22 cellular contexts compared by ENCODE assay signal in the genomic region with DNA sequence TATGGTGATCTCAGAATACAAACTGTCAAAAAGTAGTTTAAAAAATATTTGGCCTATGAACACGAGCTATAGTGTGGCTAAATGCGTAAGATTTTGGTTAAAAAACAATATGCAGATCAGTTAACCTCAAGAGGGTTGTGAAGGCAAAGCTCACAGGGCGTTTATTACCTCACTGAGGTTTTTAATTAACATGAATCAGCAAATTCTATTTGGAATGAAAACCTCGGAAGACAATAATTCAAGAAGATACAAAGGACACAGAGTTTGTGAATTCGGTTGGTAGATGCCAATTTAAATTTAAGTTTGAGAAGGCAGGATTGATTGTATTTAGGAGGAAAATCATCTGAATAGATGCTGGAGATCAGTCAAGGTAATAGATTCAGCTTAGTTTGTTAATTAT.
DNase-seq lines count a peak whose midpoint lies in the region; ATAC-seq, FAIRE-seq and TF ChIP-seq lines count a peak whose summit lies in the region.
"Had no signal": no experiment of that assay in that cellular context is flagged by ENCODE, and none has a peak within 500 bp of the region (broad histone marks: within the 10 kb centered on the region; RNA-seq: fewer than 3 reads in every experiment).

No MANE protein-coding gene starts in this region.

- ATAC-seq in A549, result no peak
- no peak for ATAC-seq in GM23338
- ATAC-seq: CD8-positive, alpha-beta T cell had no signal

- no peaks in the 10 kb centered on the region for H3K4me1 ChIP-seq in A549
- no peaks in the 10 kb centered on the region for H3K4me1 ChIP-seq in GM23338 (ENCODE audit: insufficient read depth)
- H3K4me1 ChIP-seq in OCI-LY1 (ENCODE audit: insufficient read depth, low read length, severe bottlenecking), result peaks cover 20% of the 10 kb centered on the region
- H3K4me1 ChIP-seq: BLaER1 treated with 17β-estradiol and CSF1 and Interleukin-3, amounts not matched to agents 10 nM and 100 nM; Caco-2 had no signal

- no peaks in the 10 kb centered on the region for H3K27me3 ChIP-seq in GM23338 (ENCODE audit: insufficient read depth)
- no peaks in the 10 kb centered on the region for H3K27me3 ChIP-seq in OCI-LY1 (ENCODE audit: insufficient read depth, low read length)
- H3K27me3 ChIP-seq: BLaER1 treated with 17β-estradiol and CSF1 and Interleukin-3, amounts not matched to agents 10 nM and 100 nM had no signal

- no peak for TF ChIP-seq EP300 in A549 (IDR thresholded peaks at IDR 0.05)

- peaks cover 3% of the 10 kb centered on the region; the same call in 2 of the 3 replicates for H3K36me3 Mint-ChIP-seq in GM23338 (ENCODE audit: low read depth)
- H3K36me3 Mint-ChIP-seq: CD8-positive, alpha-beta T cell had no signal

- 25% methylated on average over 5 of the region's 5 CpGs for WGBS in A549 (ENCODE audit: missing lambda C conversion rate)

- POLR2A ChIA-PET in A549 (lab: Yijun Ruan, JAX), result no interaction called here

- H3K4me3 ChIP-seq in A549 (no peak overlapping the region), GM23338 (no peak overlapping the region), OCI-LY1 (ENCODE audit: low read depth, low read length, poor library complexity, severe bottlenecking) (no peak overlapping the region)
- H3K4me3 ChIP-seq: BLaER1 treated with 17β-estradiol and CSF1 and Interleukin-3, amounts not matched to agents 10 nM and 100 nM had no signal

- no peak overlapping the region for H3K4me3 Mint-ChIP-seq in GM23338
- H3K4me3 Mint-ChIP-seq: B cell; CD4-positive, alpha-beta T cell; CD8-positive, alpha-beta T cell had no signal

- TF ChIP-seq CTCF in A549 (IDR thresholded peaks at IDR 0.05) (no peak), GM23338 (conservative IDR thresholded peaks at IDR 0.05; ENCODE audit: low read depth in 2 of 2) (no peak), OCI-LY1 (IDR thresholded peaks at IDR 0.05; ENCODE audit: low read length) (no peak)

- H3K36me3 ChIP-seq in GM23338 (ENCODE audit: insufficient read depth), result no peaks in the 10 kb centered on the region
- no peaks in the 10 kb centered on the region for H3K36me3 ChIP-seq in OCI-LY1 (ENCODE audit: insufficient read depth, low read length)
- H3K36me3 ChIP-seq: BLaER1 treated with 17β-estradiol and CSF1 and Interleukin-3, amounts not matched to agents 10 nM and 100 nM had no signal

- peaks cover 3% of the 10 kb centered on the region for H3K9me3 Mint-ChIP-seq in GM23338

- TF ChIP-seq POLR2A in A549 (IDR thresholded peaks at IDR 0.05; ENCODE audit: low read length), result no peak

- H3K9me2 ChIP-seq in GM23338 (ENCODE audit: insufficient read depth) (no peaks in the 10 kb centered on the region), OCI-LY1 (ENCODE audit: low read depth, low read length) (no peaks in the 10 kb centered on the region)

- no peak overlapping the region for H3K9ac ChIP-seq in OCI-LY1 (ENCODE audit: low read length)
- H3K9ac ChIP-seq: BLaER1 treated with 17β-estradiol and CSF1 and Interleukin-3, amounts not matched to agents 10 nM and 100 nM had no signal

- FAIRE-seq in A549 (lab: Jason Lieb, UNC), result no peak
- FAIRE-seq: A204.1, D721Med, G401.6, GM12891, GM18507 had no signal

- H3K9me3 ChIP-seq in A549, result no peaks in the 10 kb centered on the region
- no peaks in the 10 kb centered on the region for H3K9me3 ChIP-seq in OCI-LY1 (ENCODE audit: low read length)
- H3K9me3 ChIP-seq: Caco-2 had no signal

- H2AFZ ChIP-seq in GM23338 (no peak overlapping the region), OCI-LY1 (ENCODE audit: low read length) (peak overlapping the region; percentile 84; the same call in 1 of the 2 replicates)

- H3K79me2 ChIP-seq in GM23338 (replicated peaks; ENCODE audit: insufficient read depth), result no peaks in the 10 kb centered on the region
- H3K79me2 ChIP-seq in OCI-LY1 (ENCODE audit: insufficient read depth, low read length), result no peaks in the 10 kb centered on the region

- H3K27me3 Mint-ChIP-seq in GM23338 (ENCODE audit: insufficient read depth, low read depth, poor library complexity), result no peaks in the 10 kb centered on the region
- H3K27me3 Mint-ChIP-seq: B cell; CD4-positive, alpha-beta T cell had no signal

- no peaks in the 10 kb centered on the region for H3K4me1 Mint-ChIP-seq in GM23338
- H3K4me1 Mint-ChIP-seq: B cell had no signal

- H3F3A ChIP-seq in GM23338 (replicated peaks; ENCODE audit: low read depth), result no peaks in the 10 kb centered on the region
- H3F3A ChIP-seq in OCI-LY1 (ENCODE audit: insufficient read depth, low read length), result no peaks in the 10 kb centered on the region

- H3K27ac Mint-ChIP-seq in GM23338, result 0 out of 2 replicates have a peak overlapping the region, but pooled peaks have one; percentile 17
- H3K27ac Mint-ChIP-seq: B cell; CD4-positive, alpha-beta T cell; CD8-positive, alpha-beta T cell had no signal

- CTCF ChIA-PET in A549 (lab: Yijun Ruan, JAX), result no interaction called here

- H3K27ac ChIP-seq in A549, result no peak overlapping the region
- H3K27ac ChIP-seq in GM23338 (ENCODE audit: low read depth), result no peak overlapping the region
- H3K27ac ChIP-seq in OCI-LY1 (ENCODE audit: low read depth, low read length, poor library complexity, severe bottlenecking), result no peak overlapping the region
- H3K27ac ChIP-seq: BLaER1 treated with 17β-estradiol and CSF1 and Interleukin-3, amounts not matched to agents 10 nM and 100 nM; C4-2B had no signal

- H3K4me2 ChIP-seq in A549, result no peak overlapping the region
- no peak overlapping the region for H3K4me2 ChIP-seq in GM23338
- no peak overlapping the region for H3K4me2 ChIP-seq in OCI-LY1 (ENCODE audit: low read length)
- H3K4me2 ChIP-seq: BLaER1 treated with 17β-estradiol and CSF1 and Interleukin-3, amounts not matched to agents 10 nM and 100 nM had no signal

- no peaks in the 10 kb centered on the region for H4K20me1 ChIP-seq in GM23338 (replicated peaks; ENCODE audit: insufficient read depth)
- H4K20me1 ChIP-seq in OCI-LY1 (ENCODE audit: insufficient read depth, low read length), result no peaks in the 10 kb centered on the region
- H4K20me1 ChIP-seq: BLaER1 treated with 17β-estradiol and CSF1 and Interleukin-3, amounts not matched to agents 10 nM and 100 nM had no signal

- DNase-seq in A549 (ENCODE audit: low read depth in 1 of 2, low spot score in 1 of 2) (no peak), GM23338 (ENCODE audit: low spot score) (no peak), NCI-H510A treated with DMSO at 0.1 percent for 48 hours (lab: John Stamatoyannopoulos, UW) (no peak), NCI-H524 (lab: John Stamatoyannopoulos, UW) (no peak)
- DNase-seq in activated effector memory CD4-positive, alpha-beta T cell treated with Interleukin-2 at 50 U/mL for 16 hours, result no peak
- DNase-seq: 8988T; AML-193; Caco-2; Calu3; CD4-positive, alpha-beta T cell; CD8-positive, alpha-beta T cell; DMS79 treated with DMSO at 0.1 percent for 48 hours; GF-D8 had no signal

- TF ChIP-seq RAD21 in A549 (conservative IDR thresholded peaks at IDR 0.05 in 1 of 2, IDR thresholded peaks at IDR 0.05 in 1 of 2), result no peak

TF ChIP-seq in A549, 52 proteins besides CTCF, POLR2A, EP300 and RAD21:
- TF ChIP-seq MAFK (IDR thresholded peaks at IDR 0.05; ENCODE audit: partially characterized antibody), result peak; percentile 57
- no peak for TF ChIP-seq CBX8 (IDR thresholded peaks at IDR 0.05)
TF ChIP-seq in A549: peak in this region for 1.

TF ChIP-seq in GM23338, 12 proteins besides CTCF, POLR2A, EP300 and RAD21 (continues in another document):
- TF ChIP-seq JUNB (IDR thresholded peaks at IDR 0.05; ENCODE audit: unreplicated experiment) (no peak), EZH2phosphoT487 (IDR thresholded peaks at IDR 0.05; ENCODE audit: unreplicated experiment) (no peak)
